8 cellular contexts compared by ENCODE assay signal in genomic region chr22:41197808-41198585, GRCh38. TPM values are rescaled to one million over a fixed set of nuclear protein-coding genes. Genes with fewer than 3 reads are reported as not detected.
DNase-seq lines count a peak whose midpoint lies in the region; ATAC-seq and TF ChIP-seq lines count a peak whose summit lies in the region.

No MANE protein-coding gene starts in this region.

- POLR2A ChIA-PET in PC-3 (lab: Charles Lee; ENCODE audit: unreplicated experiment) = interaction anchor here (0.6 kb wide), 1 partner anchor 183 kb away, joined by 15 read pairs; no protein-coding TSS in a partner anchor

- H3K27ac ChIP-seq in PC-3 (ENCODE audit: low read length) = no peak overlapping the region
- peak overlapping the region; percentile 1 for H3K27ac ChIP-seq in right cardiac atrium (ENCODE audit: low read length)
- peak overlapping the region in 1 of 21 experiments; percentile 38 for H3K27ac ChIP-seq in skin epidermis

- H3K9ac ChIP-seq in PC-3 (ENCODE audit: low read length) = no peak overlapping the region

- H3K27me3 Mint-ChIP-seq in activated naive CD4-positive, alpha-beta T cell treated with anti-CD3 and anti-CD28 coated beads for 36 hours (ENCODE audit: low read depth) = no peaks in the 10 kb centered on the region

- H3K27me3 ChIP-seq in PC-3 (ENCODE audit: low read length) (no peaks in the 10 kb centered on the region), right cardiac atrium (ENCODE audit: control insufficient read depth, insufficient read depth) (no peaks in the 10 kb centered on the region)

- 2% methylated on average over 19 of the region's 19 CpGs for WGBS in right cardiac atrium

- H3F3A ChIP-seq in PC-3 (ENCODE audit: low read length, unreplicated experiment) = no peaks in the 10 kb centered on the region

- H3K4me1 Mint-ChIP-seq in activated naive CD4-positive, alpha-beta T cell treated with anti-CD3 and anti-CD28 coated beads for 36 hours (ENCODE audit: low read depth) = peaks cover 8% of the 10 kb centered on the region

- BruUV-seq in PC-3 (replicated peaks; lab: Mats Ljungman, UMichigan) = no TSS peak

- peak overlapping the region; percentile 99 for H3K4me2 ChIP-seq in PC-3 (ENCODE audit: low read length)

- H3K4me3 Mint-ChIP-seq in activated naive CD4-positive, alpha-beta T cell treated with anti-CD3 and anti-CD28 coated beads for 36 hours = peak overlapping the region; percentile 80

- CTCF ChIA-PET in PC-3 (lab: Charles Lee) = interaction anchor here (0.6 to 1.0 kb wide), 3 partner anchors 41 to 329 kb away, joined by 3 to 17 read pairs (median 16); no protein-coding TSS in a partner anchor
- CTCF ChIA-PET in activated naive CD4-positive, alpha-beta T cell treated with anti-CD3 and anti-CD28 coated beads for 36 hours (lab: Charles Lee) = interaction anchor here (1.5 to 2.4 kb wide), 2 partner anchors 17 to 39 kb away, joined by 3 to 9 read pairs; no protein-coding TSS in a partner anchor

- H3K9me3 Mint-ChIP-seq in activated naive CD4-positive, alpha-beta T cell treated with anti-CD3 and anti-CD28 coated beads for 36 hours = no peaks in the 10 kb centered on the region

- DNase-seq in DMS79 treated with DMSO at 0.1 percent for 48 hours (lab: John Stamatoyannopoulos, UW) (peak; percentile 51), PC-3 (peak; percentile 27), right cardiac atrium (peak; percentile 41 to 82 (median 77)), NCI-H1048 (lab: John Stamatoyannopoulos, UW) (no peak), GM19238 (ENCODE audit: insufficient read length, low spot score) (no peak)
- DNase-seq in activated naive CD4-positive, alpha-beta T cell treated with anti-CD3 and anti-CD28 coated beads for 36 hours = peak; percentile 80

- no peak overlapping the region for H3K27ac Mint-ChIP-seq in activated naive CD4-positive, alpha-beta T cell treated with anti-CD3 and anti-CD28 coated beads for 36 hours

- no peaks in the 10 kb centered on the region for H3K36me3 Mint-ChIP-seq in activated naive CD4-positive, alpha-beta T cell treated with anti-CD3 and anti-CD28 coated beads for 36 hours (ENCODE audit: low read depth)

- H3K9me2 ChIP-seq in PC-3 (replicated peaks; ENCODE audit: low read length) = no peaks in the 10 kb centered on the region

- H3K4me3 ChIP-seq in PC-3 (ENCODE audit: low read length) = peak overlapping the region; percentile 78
- H3K4me3 ChIP-seq in right cardiac atrium (ENCODE audit: low read length) = peak overlapping the region; percentile 53
- H3K4me3 ChIP-seq in skin epidermis = peak overlapping the region; percentile 49 to 81 (median 65)

- H3K4me1 ChIP-seq in PC-3 (ENCODE audit: insufficient read depth, low read length) = peaks cover 3% of the 10 kb centered on the region; the same call in 1 of the 2 replicates
- peaks cover 2% of the 10 kb centered on the region for H3K4me1 ChIP-seq in right cardiac atrium (ENCODE audit: control insufficient read depth, insufficient read depth, low read length)

- ATAC-seq in HG02852 (IDR thresholded peaks at IDR 0.05; ENCODE audit: unreplicated experiment) (peak; percentile 38), PC-3 (peak; percentile 61), right cardiac atrium (peak; percentile 75 to 76)

- no peaks in the 10 kb centered on the region for H3K79me2 ChIP-seq in PC-3 (ENCODE audit: low read length)

- intact Hi-C loops in PC-3 (cut with micrococcal nuclease) = no loop called here
- intact Hi-C loops in activated naive CD4-positive, alpha-beta T cell treated with anti-CD3 and anti-CD28 coated beads for 36 hours (cut with micrococcal nuclease) = loop anchor here (1.0 to 2.0 kb wide), 2 partner anchors 19 to 107 kb away; no protein-coding TSS in a partner anchor
- intact Hi-C loops in right cardiac atrium (cut with DNase I) = no loop called here

- H3K9me3 ChIP-seq in PC-3 (ENCODE audit: low read length) (no peaks in the 10 kb centered on the region), right cardiac atrium (ENCODE audit: control insufficient read depth, low read length) (no peaks in the 10 kb centered on the region)

- peak overlapping the region; percentile 96 for H2AFZ ChIP-seq in PC-3 (ENCODE audit: low read length)

- no peak for TF ChIP-seq CTCF in PC-3 (conservative IDR thresholded peaks at IDR 0.05; ENCODE audit: low read depth, low read length)

- no peaks in the 10 kb centered on the region for H4K20me1 ChIP-seq in PC-3 (ENCODE audit: low read length)

- H3K36me3 ChIP-seq in PC-3 (ENCODE audit: low read depth, low read length) = no peaks in the 10 kb centered on the region

RNA-seq across cellular contexts. Expression of gene L3MBTL2, which starts 7.1 kb away (rescaled TPM):
- 22.7 and 33.8 TPM in 2 replicates for total RNA-seq in PC-3 (2014; rRNA removed)
- total RNA-seq in activated naive CD4-positive, alpha-beta T cell treated with anti-CD3 and anti-CD28 coated beads for 36 hours = 10 to 100 TPM; 19.4 to 22.3 TPM
- total RNA-seq in right cardiac atrium = 10 to 100 TPM; 17.5 to 18.6 (median 18.2) TPM
- 9.6 TPM for polyA plus RNA-seq in right cardiac atrium

RNA-seq across cellular contexts. Expression of gene CHADL, which starts 42.7 kb away (rescaled TPM):
- total RNA-seq in PC-3 (2014; rRNA removed) (0.63 and 1.2 TPM in 2 replicates), right cardiac atrium (10 to 100 TPM; 15.5 to 25.7 (median 21.8) TPM)
- under 1 TPM in 1 of 2 experiments, not detected in 1; 0.17 TPM for total RNA-seq in activated naive CD4-positive, alpha-beta T cell treated with anti-CD3 and anti-CD28 coated beads for 36 hours
- 39.2 TPM for polyA plus RNA-seq in right cardiac atrium

Comparison
In these comparisons a context has a peak if more than half of its experiments do, and no peak if none do; other contexts are left out.
1. DNase-seq: peak in DMS79 treated with DMSO at 0.1 percent for 48 hours (single experiment), PC-3 (single experiment), activated naive CD4-positive, alpha-beta T cell treated with anti-CD3 and anti-CD28 coated beads for 36 hours (single experiment) and right cardiac atrium (3 of 3); none in NCI-H1048 (single experiment) and GM19238 (single experiment).
2. Peak in every context shown above with its lines, with median percentiles within 50 percentile points of each other: ATAC-seq and H3K4me3 ChIP-seq.